ENCODE assay signal across 14 cellular contexts in the genomic region with DNA sequence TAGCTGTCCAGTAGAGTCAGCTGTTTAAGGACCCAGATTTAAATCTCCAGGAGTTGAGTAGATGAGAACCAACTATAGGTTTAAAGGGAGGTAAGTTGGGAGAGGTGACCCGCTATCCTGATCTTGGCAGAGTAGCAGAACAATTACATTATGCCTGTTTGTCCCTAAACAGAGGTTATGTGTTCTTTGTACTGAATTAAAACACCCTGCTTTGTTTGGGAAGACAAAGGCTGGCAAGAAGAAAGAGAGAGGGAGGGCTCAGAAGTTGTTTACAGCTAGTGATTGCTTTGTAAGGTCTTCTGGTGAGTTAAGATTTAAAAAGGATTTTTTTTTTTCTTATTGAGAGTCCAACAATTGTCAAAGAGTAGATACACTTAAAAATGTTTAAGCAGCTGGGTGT.
"Had no signal": no experiment of that assay in that cellular context is flagged by ENCODE, and none has a peak within 500 bp of the region (broad histone marks: within the 10 kb centered on the region; RNA-seq: fewer than 3 reads in every experiment).

No MANE protein-coding gene starts in this region.

- DNase-seq: activated CD4-positive, alpha-beta T cell treated with anti-CD3 and anti-CD28 coated beads for 4 hours; activated CD8-positive, alpha-beta T cell treated with anti-CD3 and anti-CD28 coated beads, Interleukin-2, amount 10 ng/mL, durations not matched to agents 7 days and 5 days; activated naive CD8-positive, alpha-beta T cell treated with anti-CD3 and anti-CD28 coated beads for 36 hours; amygdala; left colon; mucosa of descending colon; naive thymus-derived CD4-positive, alpha-beta T cell; stimulated activated CD4-positive, alpha-beta T cell treated with anti-CD3 and anti-CD28 coated beads, Interleukin-2, amount 100 ng/mL, for 48 hours; stimulated activated naive B cell treated with anti-CD40 and anti-IgM and Interleukin-4, amounts not matched to agents 10 μg/mL and 1 μg/mL and 100 μg/mL, for 72 hours; T-cell; transverse colon; WERI-Rb-1 had no signal

- ATAC-seq: activated CD8-positive, alpha-beta T cell treated with anti-CD3 and anti-CD28 coated beads, Interleukin-2, amount 10 ng/mL, durations not matched to agents 7 days and 5 days; gastroesophageal sphincter; left colon; mucosa of descending colon; naive thymus-derived CD4-positive, alpha-beta T cell; stimulated activated naive B cell treated with anti-CD40 and anti-IgM and Interleukin-4, amounts not matched to agents 10 μg/mL and 1 μg/mL and 100 μg/mL, for 72 hours; T-cell had no signal

- H3K27me3 Mint-ChIP-seq: activated naive CD8-positive, alpha-beta T cell treated with anti-CD3 and anti-CD28 coated beads for 36 hours; naive thymus-derived CD4-positive, alpha-beta T cell; stimulated activated naive B cell treated with anti-CD40 and anti-IgM and Interleukin-4, amounts not matched to agents 10 μg/mL and 1 μg/mL and 100 μg/mL, for 72 hours; T-cell had no signal

- H3K4me3 Mint-ChIP-seq: activated CD8-positive, alpha-beta T cell treated with anti-CD3 and anti-CD28 coated beads, Interleukin-2, amount 10 ng/mL, durations not matched to agents 7 days and 5 days; activated naive CD8-positive, alpha-beta T cell treated with anti-CD3 and anti-CD28 coated beads for 36 hours; brain; naive thymus-derived CD4-positive, alpha-beta T cell; stimulated activated naive B cell treated with anti-CD40 and anti-IgM and Interleukin-4, amounts not matched to agents 10 μg/mL and 1 μg/mL and 100 μg/mL, for 72 hours; T-cell had no signal

- H3K4me1 Mint-ChIP-seq: stimulated activated naive B cell treated with anti-CD40 and anti-IgM and Interleukin-4, amounts not matched to agents 10 μg/mL and 1 μg/mL and 100 μg/mL, for 72 hours had no signal

- H3K9me3 Mint-ChIP-seq: activated naive CD8-positive, alpha-beta T cell treated with anti-CD3 and anti-CD28 coated beads for 36 hours; brain; naive thymus-derived CD4-positive, alpha-beta T cell; stimulated activated naive B cell treated with anti-CD40 and anti-IgM and Interleukin-4, amounts not matched to agents 10 μg/mL and 1 μg/mL and 100 μg/mL, for 72 hours; T-cell had no signal

- H3K27ac Mint-ChIP-seq: activated CD8-positive, alpha-beta T cell treated with anti-CD3 and anti-CD28 coated beads, Interleukin-2, amount 10 ng/mL, durations not matched to agents 7 days and 5 days; activated naive CD8-positive, alpha-beta T cell treated with anti-CD3 and anti-CD28 coated beads for 36 hours; stimulated activated naive B cell treated with anti-CD40 and anti-IgM and Interleukin-4, amounts not matched to agents 10 μg/mL and 1 μg/mL and 100 μg/mL, for 72 hours had no signal
